Comparison of ENCODE assay signal across 1 cellular context in genomic region chr7:151925446-151926335, GRCh38.
TF ChIP-seq lines count a peak whose summit lies in the region.

No MANE protein-coding gene starts in this region.

TF ChIP-seq in K562, 482 proteins besides CTCF, POLR2A, EP300 and RAD21 (continued from another document and continues in another):
- TF ChIP-seq PTTG1 (tag; IDR thresholded peaks at IDR 0.05; ENCODE audit: low read depth), result peak; percentile 92
- TF ChIP-seq ELF1 (tag; IDR thresholded peaks at IDR 0.05), result peak; percentile 54
- peak; percentile 28; the same call in 1 of the 2 replicates for TF ChIP-seq ATF7 (IDR thresholded peaks at IDR 0.05)
- peak; percentile 95 for TF ChIP-seq KLF6 (CRISPR knock-in tag; IDR thresholded peaks at IDR 0.05; ENCODE audit: borderline replicate concordance)
- TF ChIP-seq PTRF (tag; IDR thresholded peaks at IDR 0.05), result peak; percentile 92
- TF ChIP-seq ZNF197 (CRISPR knock-in tag; IDR thresholded peaks at IDR 0.05; ENCODE audit: low read depth), result peak; percentile 94
- TF ChIP-seq FOSL1 (tag; conservative IDR thresholded peaks at IDR 0.05), result peak; percentile 85
- TF ChIP-seq MEIS2 (IDR thresholded peaks at IDR 0.05; ENCODE audit: partially characterized antibody), result no peak
- no peak for TF ChIP-seq POLR2AphosphoS5 (IDR thresholded peaks at IDR 0.05; ENCODE audit: control insufficient read depth, insufficient read depth, low read depth, low read length)
- peak; percentile 45; the same call in 1 of the 2 replicates for TF ChIP-seq LEF1 (IDR thresholded peaks at IDR 0.05)
- TF ChIP-seq C11orf30 (IDR thresholded peaks at IDR 0.05; ENCODE audit: low read depth), result peak; percentile 97
- TF ChIP-seq, protein P1, sequence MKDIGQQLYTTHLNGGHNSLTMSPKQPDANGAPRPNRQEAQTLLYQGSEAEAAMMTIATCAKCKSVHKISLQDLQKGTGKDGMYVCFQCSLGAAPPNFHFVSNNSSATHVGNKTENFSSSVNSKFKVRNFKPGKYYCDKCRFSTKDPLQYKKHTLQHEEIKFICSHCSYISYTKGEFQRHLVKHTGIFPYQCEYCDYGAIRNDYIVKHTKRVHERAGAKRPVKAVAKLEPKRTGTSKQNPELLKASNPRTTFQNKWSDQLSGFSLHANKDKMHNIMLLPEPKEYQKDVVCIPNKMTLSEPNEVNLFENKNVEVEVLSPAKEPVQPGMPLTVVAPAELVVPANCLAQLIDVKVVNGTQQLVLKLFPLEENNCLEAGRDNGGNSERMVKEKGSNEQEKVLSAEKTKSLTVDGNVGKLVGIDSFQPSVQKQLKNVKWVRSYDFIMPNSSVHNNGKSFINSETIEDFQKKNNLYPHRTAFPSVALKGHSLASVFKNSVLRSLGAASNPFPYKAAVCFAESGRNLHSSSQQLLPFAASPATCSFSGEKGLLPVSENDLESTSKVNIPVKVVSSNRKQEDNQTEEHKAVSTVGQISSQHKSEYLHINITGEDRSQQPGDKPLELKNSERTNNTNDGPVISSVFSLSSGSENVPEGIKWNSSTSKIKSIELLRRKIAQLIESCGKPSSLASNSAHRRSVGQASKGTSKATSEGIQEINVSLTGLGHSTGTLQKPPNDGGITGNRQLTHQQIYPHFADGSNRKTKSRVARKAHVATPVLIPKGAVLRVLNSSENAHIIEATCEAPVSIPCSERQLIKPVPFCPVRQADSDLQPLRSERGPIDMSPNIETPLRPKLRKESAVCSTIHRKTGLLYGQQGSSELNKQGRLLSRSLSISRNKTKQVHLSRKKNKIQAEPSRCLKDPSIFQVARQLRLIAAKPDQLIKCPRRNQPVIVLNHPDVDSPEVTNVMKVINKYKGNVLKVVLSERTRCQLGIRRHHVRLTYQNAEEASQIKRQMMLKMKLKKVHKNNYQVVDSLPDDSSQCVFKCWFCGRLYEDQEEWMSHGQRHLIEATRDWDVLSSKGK (CRISPR knock-in tag; IDR thresholded peaks at IDR 0.05), result no peak
- no peak for TF ChIP-seq PTBP1 (IDR thresholded peaks at IDR 0.05; ENCODE audit: low read depth, low read length)
- no peak for TF ChIP-seq RFX7 (CRISPR knock-in tag; IDR thresholded peaks at IDR 0.05)
- TF ChIP-seq ZNF79 (CRISPR knock-in tag; IDR thresholded peaks at IDR 0.05; ENCODE audit: low read depth), result peak; percentile 77; the same call in 1 of the 2 replicates
- no peak for TF ChIP-seq TAF15 (IDR thresholded peaks at IDR 0.05; ENCODE audit: low read depth, low read length)
- TF ChIP-seq, protein P2, sequence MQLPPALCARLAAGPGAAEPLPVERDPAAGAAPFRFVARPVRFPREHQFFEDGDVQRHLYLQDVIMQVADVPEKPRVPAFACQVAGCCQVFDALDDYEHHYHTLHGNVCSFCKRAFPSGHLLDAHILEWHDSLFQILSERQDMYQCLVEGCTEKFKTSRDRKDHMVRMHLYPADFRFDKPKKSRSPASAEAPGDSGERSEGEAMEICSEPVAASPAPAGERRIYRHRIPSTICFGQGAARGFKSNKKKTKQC (CRISPR knock-in tag; IDR thresholded peaks at IDR 0.05), result no peak
- TF ChIP-seq ZNF830 (CRISPR knock-in tag; IDR thresholded peaks at IDR 0.05), result 0 out of 2 replicates have a peak, but pooled peaks have one; percentile 29
- TF ChIP-seq SRF (CRISPR knock-in tag; IDR thresholded peaks at IDR 0.05), result 0 out of 4 replicates have a peak, but pooled peaks of 1 of the 2 experiments have one; percentile 42
- TF ChIP-seq TSC22D4 (tag; IDR thresholded peaks at IDR 0.05), result no peak
- TF ChIP-seq ZNF449 (CRISPR knock-in tag; IDR thresholded peaks at IDR 0.05), result peak; percentile 94
- TF ChIP-seq, protein P3, sequence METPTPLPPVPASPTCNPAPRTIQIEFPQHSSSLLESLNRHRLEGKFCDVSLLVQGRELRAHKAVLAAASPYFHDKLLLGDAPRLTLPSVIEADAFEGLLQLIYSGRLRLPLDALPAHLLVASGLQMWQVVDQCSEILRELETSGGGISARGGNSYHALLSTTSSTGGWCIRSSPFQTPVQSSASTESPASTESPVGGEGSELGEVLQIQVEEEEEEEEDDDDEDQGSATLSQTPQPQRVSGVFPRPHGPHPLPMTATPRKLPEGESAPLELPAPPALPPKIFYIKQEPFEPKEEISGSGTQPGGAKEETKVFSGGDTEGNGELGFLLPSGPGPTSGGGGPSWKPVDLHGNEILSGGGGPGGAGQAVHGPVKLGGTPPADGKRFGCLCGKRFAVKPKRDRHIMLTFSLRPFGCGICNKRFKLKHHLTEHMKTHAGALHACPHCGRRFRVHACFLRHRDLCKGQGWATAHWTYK (CRISPR knock-in tag; IDR thresholded peaks at IDR 0.05), result peak; percentile 98
- peak; percentile 89 for TF ChIP-seq HOMEZ (CRISPR knock-in tag; IDR thresholded peaks at IDR 0.05)
- TF ChIP-seq U2AF1 (optimal IDR thresholded peaks at IDR 0.05; ENCODE audit: low read depth, low read length), result no peak
- TF ChIP-seq ZNF668 (CRISPR knock-in tag; IDR thresholded peaks at IDR 0.05), result peak; percentile 91; the same call in 1 of the 2 replicates
- peak; percentile 51; the same call in 1 of the 2 replicates for TF ChIP-seq NFRKB (IDR thresholded peaks at IDR 0.05; ENCODE audit: low read depth)
- TF ChIP-seq ZNF143 (CRISPR knock-in tag; IDR thresholded peaks at IDR 0.05), result no peak
- no peak for TF ChIP-seq DNMT1 (IDR thresholded peaks at IDR 0.05)
- TF ChIP-seq MEF2D (tag; conservative IDR thresholded peaks at IDR 0.05; ENCODE audit: low read depth), result peak; percentile 98
- TF ChIP-seq TEAD4 (IDR thresholded peaks at IDR 0.05; ENCODE audit: low read length), result peak; percentile 30; the same call in 1 of the 2 replicates
- TF ChIP-seq TEAD4 (CRISPR knock-in tag; IDR thresholded peaks at IDR 0.05; ENCODE audit: borderline replicate concordance), result no peak
- TF ChIP-seq, protein P4, sequence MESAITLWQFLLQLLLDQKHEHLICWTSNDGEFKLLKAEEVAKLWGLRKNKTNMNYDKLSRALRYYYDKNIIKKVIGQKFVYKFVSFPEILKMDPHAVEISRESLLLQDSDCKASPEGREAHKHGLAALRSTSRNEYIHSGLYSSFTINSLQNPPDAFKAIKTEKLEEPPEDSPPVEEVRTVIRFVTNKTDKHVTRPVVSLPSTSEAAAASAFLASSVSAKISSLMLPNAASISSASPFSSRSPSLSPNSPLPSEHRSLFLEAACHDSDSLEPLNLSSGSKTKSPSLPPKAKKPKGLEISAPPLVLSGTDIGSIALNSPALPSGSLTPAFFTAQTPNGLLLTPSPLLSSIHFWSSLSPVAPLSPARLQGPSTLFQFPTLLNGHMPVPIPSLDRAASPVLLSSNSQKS (CRISPR knock-in tag; IDR thresholded peaks at IDR 0.05), result 0 out of 2 replicates have a peak, but pooled peaks have one; percentile 60
- TF ChIP-seq ZFP1 (CRISPR knock-in tag; IDR thresholded peaks at IDR 0.05), result peak; percentile 71; the same call in 1 of the 2 replicates
- TF ChIP-seq OTX1 (CRISPR knock-in tag; IDR thresholded peaks at IDR 0.05), result peak; percentile 81
- no peak for TF ChIP-seq NCOA4 (IDR thresholded peaks at IDR 0.05; ENCODE audit: partially characterized antibody)
- no peak for TF ChIP-seq BRCA1 (IDR thresholded peaks at IDR 0.05)
- TF ChIP-seq BRCA1 (CRISPR knock-in tag; IDR thresholded peaks at IDR 0.05), result no peak
- TF ChIP-seq GTF2A2 (tag; IDR thresholded peaks at IDR 0.05), result peak; percentile 61; the same call in 1 of the 2 replicates
- TF ChIP-seq, protein P5, sequence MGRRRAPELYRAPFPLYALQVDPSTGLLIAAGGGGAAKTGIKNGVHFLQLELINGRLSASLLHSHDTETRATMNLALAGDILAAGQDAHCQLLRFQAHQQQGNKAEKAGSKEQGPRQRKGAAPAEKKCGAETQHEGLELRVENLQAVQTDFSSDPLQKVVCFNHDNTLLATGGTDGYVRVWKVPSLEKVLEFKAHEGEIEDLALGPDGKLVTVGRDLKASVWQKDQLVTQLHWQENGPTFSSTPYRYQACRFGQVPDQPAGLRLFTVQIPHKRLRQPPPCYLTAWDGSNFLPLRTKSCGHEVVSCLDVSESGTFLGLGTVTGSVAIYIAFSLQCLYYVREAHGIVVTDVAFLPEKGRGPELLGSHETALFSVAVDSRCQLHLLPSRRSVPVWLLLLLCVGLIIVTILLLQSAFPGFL (CRISPR knock-in tag; IDR thresholded peaks at IDR 0.05), result peak; percentile 18; the same call in 1 of the 2 replicates
- peak; percentile 41; the same call in 1 of the 2 replicates for TF ChIP-seq GABPA (tag; conservative IDR thresholded peaks at IDR 0.05; ENCODE audit: low read depth)
- peak; percentile 68; the same call in 1 of the 2 replicates for TF ChIP-seq MECOM (CRISPR knock-in tag; IDR thresholded peaks at IDR 0.05)
- TF ChIP-seq ZNF77 (CRISPR knock-in tag; IDR thresholded peaks at IDR 0.05), result no peak
- peak; percentile 77 for TF ChIP-seq ZSCAN32 (CRISPR knock-in tag; IDR thresholded peaks at IDR 0.05)
- TF ChIP-seq SMARCC2 (IDR thresholded peaks at IDR 0.05; ENCODE audit: low read depth), result 0 out of 2 replicates have a peak, but pooled peaks have one; percentile 29
- TF ChIP-seq, protein P6, sequence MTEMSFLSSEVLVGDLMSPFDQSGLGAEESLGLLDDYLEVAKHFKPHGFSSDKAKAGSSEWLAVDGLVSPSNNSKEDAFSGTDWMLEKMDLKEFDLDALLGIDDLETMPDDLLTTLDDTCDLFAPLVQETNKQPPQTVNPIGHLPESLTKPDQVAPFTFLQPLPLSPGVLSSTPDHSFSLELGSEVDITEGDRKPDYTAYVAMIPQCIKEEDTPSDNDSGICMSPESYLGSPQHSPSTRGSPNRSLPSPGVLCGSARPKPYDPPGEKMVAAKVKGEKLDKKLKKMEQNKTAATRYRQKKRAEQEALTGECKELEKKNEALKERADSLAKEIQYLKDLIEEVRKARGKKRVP (CRISPR knock-in tag; IDR thresholded peaks at IDR 0.05), result peak; percentile 93
- TF ChIP-seq KLF13 (tag; IDR thresholded peaks at IDR 0.05; ENCODE audit: borderline replicate concordance, low read depth), result peak; percentile 87
- 0 out of 2 replicates have a peak, but pooled peaks have one; percentile 34 for TF ChIP-seq E4F1 (CRISPR knock-in tag; IDR thresholded peaks at IDR 0.05; ENCODE audit: borderline replicate concordance)
- TF ChIP-seq POLR2G (IDR thresholded peaks at IDR 0.05; ENCODE audit: low read depth, low read length), result no peak
- TF ChIP-seq HMG20A (CRISPR knock-in tag; conservative IDR thresholded peaks at IDR 0.05), result 0 out of 2 replicates have a peak, but pooled peaks have one; percentile 38
- no peak for TF ChIP-seq MNT (conservative IDR thresholded peaks at IDR 0.05)
- TF ChIP-seq CBFA2T2 (conservative IDR thresholded peaks at IDR 0.05), result peak; percentile 28; the same call in 1 of the 2 replicates
- TF ChIP-seq ZNF134 (CRISPR knock-in tag; conservative IDR thresholded peaks at IDR 0.05), result peak; percentile 66
- TF ChIP-seq DPF2 (IDR thresholded peaks at IDR 0.05), result peak; percentile 71
- TF ChIP-seq, protein P7, sequence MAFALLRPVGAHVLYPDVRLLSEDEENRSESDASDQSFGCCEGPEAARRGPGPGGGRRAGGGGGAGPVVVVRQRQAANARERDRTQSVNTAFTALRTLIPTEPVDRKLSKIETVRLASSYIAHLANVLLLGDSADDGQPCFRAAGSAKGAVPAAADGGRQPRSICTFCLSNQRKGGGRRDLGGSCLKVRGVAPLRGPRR (CRISPR knock-in tag; IDR thresholded peaks at IDR 0.05), result no peak
- peak; percentile 58; the same call in 1 of the 2 replicates for TF ChIP-seq SMARCE1 (IDR thresholded peaks at IDR 0.05)
